Comparison of ENCODE assay signal across 22 cellular contexts in genomic region chr5:141809697-141810096, GRCh38.
"Had no signal": no experiment of that assay in that cellular context is flagged by ENCODE, and none has a peak within 500 bp of the region (broad histone marks: within the 10 kb centered on the region; RNA-seq: fewer than 3 reads in every experiment).

No MANE protein-coding gene starts in this region.

- H3K9me3 Mint-ChIP-seq: activated B cell treated with CpG ODN at 0.5 μM for 24 hours; activated CD4-positive, alpha-beta T cell treated with anti-CD3 and anti-CD28 coated beads, Interleukin-2, amount 10 ng/mL, durations not matched to agents 24 days and 14 days; activated naive CD4-positive, alpha-beta T cell treated with anti-CD3 and anti-CD28 coated beads, Interleukin-2, amount 10 ng/mL, durations not matched to agents 7 days and 5 days; activated naive CD8-positive, alpha-beta T cell treated with anti-CD3 and anti-CD28 coated beads for 36 hours; activated T-helper 17 cell treated with anti-CD3 and anti-CD28 coated beads, Interleukin-2, amount 50 U/mL, for 72 hours had no signal

- H3K4me3 ChIP-seq: MG63 had no signal

- H3K27ac Mint-ChIP-seq: activated B cell treated with CpG ODN at 0.5 μM for 24 hours; activated CD4-positive, alpha-beta T cell treated with anti-CD3 and anti-CD28 coated beads, Interleukin-2, amount 10 ng/mL, durations not matched to agents 24 days and 14 days; activated naive CD4-positive, alpha-beta T cell treated with anti-CD3 and anti-CD28 coated beads, Interleukin-2, amount 10 ng/mL, durations not matched to agents 7 days and 5 days; activated naive CD8-positive, alpha-beta T cell treated with anti-CD3 and anti-CD28 coated beads for 36 hours; activated T-helper 17 cell treated with anti-CD3 and anti-CD28 coated beads, Interleukin-2, amount 50 U/mL, for 72 hours had no signal

- DNase-seq: activated B cell treated with CpG ODN at 0.5 μM for 24 hours; activated CD4-positive, alpha-beta T cell treated with anti-CD3 and anti-CD28 coated beads for 1 hour; activated CD4-positive, alpha-beta T cell treated with anti-CD3 and anti-CD28 coated beads, Interleukin-2, amount 10 ng/mL, durations not matched to agents 24 days and 14 days; activated CD4-positive, alpha-beta T cell treated with anti-CD3 and anti-CD28 coated beads, Interleukin-2, amount 50 U/mL, for 48 hours; activated CD8-positive, alpha-beta memory T cell treated with anti-CD3 and anti-CD28 coated beads for 24 hours; activated gamma-delta T cell treated with Interleukin-2 at 50 U/mL for 16 hours; activated naive CD4-positive, alpha-beta T cell treated with anti-CD3 and anti-CD28 coated beads, Interleukin-2, amount 10 ng/mL, durations not matched to agents 7 days and 5 days; activated naive CD8-positive, alpha-beta T cell treated with anti-CD3 and anti-CD28 coated beads for 36 hours; activated T-cell treated with anti-CD3 and anti-CD28 coated beads for 4 hours; activated T-cell treated with anti-CD3 and anti-CD28 coated beads, Interleukin-2, amount 50 U/mL, for 48 hours; MG63; MV-4-11; NCI-H1092 treated with DMSO at 0.1 percent for 48 hours; NCI-H1436; NCI-H1694 treated with DMSO at 0.1 percent for 48 hours; NCI-H2029 treated with DMSO at 0.1 percent for 48 hours; NCI-H446; SIG-M5; T-helper 17 cell; T-helper 9 cell had no signal

- H3K4me1 Mint-ChIP-seq: activated B cell treated with CpG ODN at 0.5 μM for 24 hours; activated CD4-positive, alpha-beta T cell treated with anti-CD3 and anti-CD28 coated beads, Interleukin-2, amount 10 ng/mL, durations not matched to agents 24 days and 14 days; activated naive CD4-positive, alpha-beta T cell treated with anti-CD3 and anti-CD28 coated beads, Interleukin-2, amount 10 ng/mL, durations not matched to agents 7 days and 5 days; activated naive CD8-positive, alpha-beta T cell treated with anti-CD3 and anti-CD28 coated beads for 36 hours; activated T-helper 17 cell treated with anti-CD3 and anti-CD28 coated beads, Interleukin-2, amount 50 U/mL, for 72 hours had no signal

- H3K36me3 ChIP-seq: MG63 had no signal

- H3K36me3 Mint-ChIP-seq: activated naive CD4-positive, alpha-beta T cell treated with anti-CD3 and anti-CD28 coated beads, Interleukin-2, amount 10 ng/mL, durations not matched to agents 7 days and 5 days; activated naive CD8-positive, alpha-beta T cell treated with anti-CD3 and anti-CD28 coated beads for 36 hours had no signal

- H3K27ac ChIP-seq: KMS-11 had no signal

- H3K4me3 Mint-ChIP-seq: activated B cell treated with CpG ODN at 0.5 μM for 24 hours; activated CD4-positive, alpha-beta T cell treated with anti-CD3 and anti-CD28 coated beads, Interleukin-2, amount 10 ng/mL, durations not matched to agents 24 days and 14 days; activated naive CD4-positive, alpha-beta T cell treated with anti-CD3 and anti-CD28 coated beads, Interleukin-2, amount 10 ng/mL, durations not matched to agents 7 days and 5 days; activated naive CD8-positive, alpha-beta T cell treated with anti-CD3 and anti-CD28 coated beads for 36 hours; activated T-helper 17 cell treated with anti-CD3 and anti-CD28 coated beads, Interleukin-2, amount 50 U/mL, for 72 hours; T-helper 17 cell had no signal

- H3K9ac ChIP-seq: KMS-11 had no signal
